Comparison of ENCODE assay signal across 1 cellular context in the genomic region with DNA sequence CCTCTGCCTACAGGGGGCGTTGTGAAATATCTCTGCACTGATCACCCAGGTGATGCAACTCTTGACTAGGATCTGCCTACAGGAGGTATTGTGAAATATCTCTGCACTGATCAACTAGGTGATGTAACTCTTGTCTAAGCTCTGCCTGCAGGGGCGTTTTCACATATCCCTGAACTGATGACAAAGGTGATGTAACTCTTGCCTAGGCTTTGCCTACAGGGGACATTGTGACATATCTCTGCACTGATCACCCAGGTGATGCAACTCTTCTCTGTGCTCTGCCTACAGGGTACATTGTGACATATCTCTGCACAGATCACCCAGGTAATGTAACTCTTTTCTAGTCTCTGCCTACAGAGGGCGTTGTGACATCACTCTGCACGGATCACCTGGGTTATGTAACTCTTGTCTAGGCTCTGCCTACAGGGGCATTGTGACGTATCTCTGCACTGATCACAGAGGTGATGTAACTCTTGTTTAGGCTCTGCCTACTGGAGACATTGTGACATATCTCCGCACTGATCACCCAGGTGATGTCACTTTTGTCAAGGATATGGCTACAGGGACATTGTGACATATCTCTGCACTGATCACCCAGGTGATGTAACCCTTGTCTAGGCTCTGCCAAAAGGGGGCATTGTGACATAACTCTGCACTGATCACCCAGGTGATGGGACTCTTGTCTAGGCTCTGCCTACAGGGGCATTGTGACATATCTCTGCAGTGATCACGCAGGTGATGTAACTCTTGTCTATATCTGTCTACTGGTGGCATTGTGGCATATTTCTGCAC.
TF ChIP-seq lines count a peak whose summit lies in the region.
"Not testable (repeated sequence)": the region's sequence is repeated elsewhere in the genome, so short reads cannot be mapped to it uniquely, and the experiment has no call there.

No MANE protein-coding gene starts in this region.

TF ChIP-seq in HepG2, 621 proteins besides CTCF, POLR2A, EP300 and RAD21 (continues in another document):
- peak; percentile 95 for TF ChIP-seq RARA (CRISPR knock-in tag; IDR thresholded peaks at IDR 0.05)
- 0 out of 2 replicates have a peak, but pooled peaks have one; percentile 33 for TF ChIP-seq ZNF543 (CRISPR knock-in tag; IDR thresholded peaks at IDR 0.05)
- not testable (repeated sequence) for TF ChIP-seq FOXA1, SOX6 (IDR thresholded peaks at IDR 0.05)
- TF ChIP-seq FOXA1 (CRISPR knock-in tag; IDR thresholded peaks at IDR 0.05), result 0 out of 2 replicates have a peak, but pooled peaks have one; percentile 26
- TF ChIP-seq, protein P1, sequence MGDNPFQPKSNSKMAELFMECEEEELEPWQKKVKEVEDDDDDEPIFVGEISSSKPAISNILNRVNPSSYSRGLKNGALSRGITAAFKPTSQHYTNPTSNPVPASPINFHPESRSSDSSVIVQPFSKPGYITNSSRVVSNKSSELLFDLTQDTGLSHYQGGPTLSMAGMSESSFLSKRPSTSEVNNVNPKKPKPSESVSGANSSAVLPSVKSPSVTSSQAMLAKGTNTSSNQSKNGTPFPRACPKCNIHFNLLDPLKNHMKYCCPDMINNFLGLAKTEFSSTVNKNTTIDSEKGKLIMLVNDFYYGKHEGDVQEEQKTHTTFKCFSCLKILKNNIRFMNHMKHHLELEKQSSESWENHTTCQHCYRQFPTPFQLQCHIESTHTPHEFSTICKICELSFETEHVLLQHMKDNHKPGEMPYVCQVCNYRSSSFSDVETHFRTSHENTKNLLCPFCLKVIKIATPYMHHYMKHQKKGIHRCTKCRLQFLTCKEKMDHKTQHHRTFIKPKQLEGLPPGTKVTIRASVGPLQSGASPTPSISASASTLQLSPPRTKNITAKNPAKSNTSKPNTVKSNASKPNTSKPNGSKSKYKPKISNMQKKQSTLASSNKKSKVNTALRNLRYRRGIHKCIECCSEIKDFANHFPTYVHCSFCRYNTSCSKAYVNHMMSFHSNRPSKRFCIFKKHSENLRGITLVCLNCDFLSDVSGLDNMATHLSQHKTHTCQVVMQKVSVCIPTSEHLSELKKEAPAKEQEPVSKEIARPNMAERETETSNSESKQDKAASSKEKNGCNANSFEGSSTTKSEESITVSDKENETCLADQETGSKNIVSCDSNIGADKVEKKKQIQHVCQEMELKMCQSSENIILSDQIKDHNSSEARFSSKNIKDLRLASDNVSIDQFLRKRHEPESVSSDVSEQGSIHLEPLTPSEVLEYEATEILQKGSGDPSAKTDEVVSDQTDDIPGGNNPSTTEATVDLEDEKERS (CRISPR knock-in tag; IDR thresholded peaks at IDR 0.05), result peak; percentile 86
- 0 out of 2 replicates have a peak, but pooled peaks have one; percentile 63 for TF ChIP-seq ZNF556 (CRISPR knock-in tag; IDR thresholded peaks at IDR 0.05; ENCODE audit: borderline replicate concordance)
- peak; percentile 93 for TF ChIP-seq ZBTB21 (CRISPR knock-in tag; IDR thresholded peaks at IDR 0.05)
- TF ChIP-seq ZNF878 (CRISPR knock-in tag; IDR thresholded peaks at IDR 0.05), result peak; percentile 42; the same call in 1 of the 2 replicates
- TF ChIP-seq, protein P2, sequence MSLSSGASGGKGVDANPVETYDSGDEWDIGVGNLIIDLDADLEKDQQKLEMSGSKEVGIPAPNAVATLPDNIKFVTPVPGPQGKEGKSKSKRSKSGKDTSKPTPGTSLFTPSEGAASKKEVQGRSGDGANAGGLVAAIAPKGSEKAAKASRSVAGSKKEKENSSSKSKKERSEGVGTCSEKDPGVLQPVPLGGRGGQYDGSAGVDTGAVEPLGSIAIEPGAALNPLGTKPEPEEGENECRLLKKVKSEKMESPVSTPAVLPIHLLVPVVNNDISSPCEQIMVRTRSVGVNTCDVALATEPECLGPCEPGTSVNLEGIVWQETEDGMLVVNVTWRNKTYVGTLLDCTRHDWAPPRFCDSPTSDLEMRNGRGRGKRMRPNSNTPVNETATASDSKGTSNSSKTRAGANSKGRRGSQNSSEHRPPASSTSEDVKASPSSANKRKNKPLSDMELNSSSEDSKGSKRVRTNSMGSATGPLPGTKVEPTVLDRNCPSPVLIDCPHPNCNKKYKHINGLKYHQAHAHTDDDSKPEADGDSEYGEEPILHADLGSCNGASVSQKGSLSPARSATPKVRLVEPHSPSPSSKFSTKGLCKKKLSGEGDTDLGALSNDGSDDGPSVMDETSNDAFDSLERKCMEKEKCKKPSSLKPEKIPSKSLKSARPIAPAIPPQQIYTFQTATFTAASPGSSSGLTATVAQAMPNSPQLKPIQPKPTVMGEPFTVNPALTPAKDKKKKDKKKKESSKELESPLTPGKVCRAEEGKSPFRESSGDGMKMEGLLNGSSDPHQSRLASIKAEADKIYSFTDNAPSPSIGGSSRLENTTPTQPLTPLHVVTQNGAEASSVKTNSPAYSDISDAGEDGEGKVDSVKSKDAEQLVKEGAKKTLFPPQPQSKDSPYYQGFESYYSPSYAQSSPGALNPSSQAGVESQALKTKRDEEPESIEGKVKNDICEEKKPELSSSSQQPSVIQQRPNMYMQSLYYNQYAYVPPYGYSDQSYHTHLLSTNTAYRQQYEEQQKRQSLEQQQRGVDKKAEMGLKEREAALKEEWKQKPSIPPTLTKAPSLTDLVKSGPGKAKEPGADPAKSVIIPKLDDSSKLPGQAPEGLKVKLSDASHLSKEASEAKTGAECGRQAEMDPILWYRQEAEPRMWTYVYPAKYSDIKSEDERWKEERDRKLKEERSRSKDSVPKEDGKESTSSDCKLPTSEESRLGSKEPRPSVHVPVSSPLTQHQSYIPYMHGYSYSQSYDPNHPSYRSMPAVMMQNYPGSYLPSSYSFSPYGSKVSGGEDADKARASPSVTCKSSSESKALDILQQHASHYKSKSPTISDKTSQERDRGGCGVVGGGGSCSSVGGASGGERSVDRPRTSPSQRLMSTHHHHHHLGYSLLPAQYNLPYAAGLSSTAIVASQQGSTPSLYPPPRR (CRISPR knock-in tag; IDR thresholded peaks at IDR 0.05; ENCODE audit: borderline replicate concordance), result peak; percentile 76; the same call in 1 of the 2 replicates
- TF ChIP-seq ATF3 (CRISPR knock-in tag; IDR thresholded peaks at IDR 0.05), result peak; percentile 99
- TF ChIP-seq ZNF792 (CRISPR knock-in tag; IDR thresholded peaks at IDR 0.05), result peak; percentile 63
- TF ChIP-seq HDAC2 (CRISPR knock-in tag; IDR thresholded peaks at IDR 0.05), result peak; percentile 73
- TF ChIP-seq, protein P3, sequence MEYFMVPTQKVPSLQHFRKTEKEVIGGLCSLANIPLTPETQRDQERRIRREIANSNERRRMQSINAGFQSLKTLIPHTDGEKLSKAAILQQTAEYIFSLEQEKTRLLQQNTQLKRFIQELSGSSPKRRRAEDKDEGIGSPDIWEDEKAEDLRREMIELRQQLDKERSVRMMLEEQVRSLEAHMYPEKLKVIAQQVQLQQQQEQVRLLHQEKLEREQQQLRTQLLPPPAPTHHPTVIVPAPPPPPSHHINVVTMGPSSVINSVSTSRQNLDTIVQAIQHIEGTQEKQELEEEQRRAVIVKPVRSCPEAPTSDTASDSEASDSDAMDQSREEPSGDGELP (IDR thresholded peaks at IDR 0.05; ENCODE audit: borderline replicate concordance, low read depth), result peak; percentile 50; the same call in 1 of the 2 replicates
- peak; percentile 27; the same call in 1 of the 2 replicates for TF ChIP-seq ZNF232 (CRISPR knock-in tag; IDR thresholded peaks at IDR 0.05; ENCODE audit: borderline replicate concordance)
- peak; percentile 78 for TF ChIP-seq SAP130 (CRISPR knock-in tag; IDR thresholded peaks at IDR 0.05; ENCODE audit: low read depth)
- TF ChIP-seq TARDBP (CRISPR knock-in tag; IDR thresholded peaks at IDR 0.05), result peak; percentile 78
- TF ChIP-seq ZFP90 (CRISPR knock-in tag; IDR thresholded peaks at IDR 0.05; ENCODE audit: borderline replicate concordance), result peak; percentile 60; the same call in 1 of the 2 replicates
- 0 out of 2 replicates have a peak, but pooled peaks have one; percentile 24 for TF ChIP-seq ZNF616 (CRISPR knock-in tag; IDR thresholded peaks at IDR 0.05; ENCODE audit: low read depth)
- peak; percentile 44; the same call in 1 of the 2 replicates for TF ChIP-seq NR2F2 (IDR thresholded peaks at IDR 0.05; ENCODE audit: borderline replicate concordance, low read depth)
- TF ChIP-seq ZNF430 (CRISPR knock-in tag; IDR thresholded peaks at IDR 0.05), result peak; percentile 37; the same call in 1 of the 2 replicates
- 0 out of 2 replicates have a peak, but pooled peaks have one; percentile 46 for TF ChIP-seq ZMYM2 (CRISPR knock-in tag; IDR thresholded peaks at IDR 0.05)
- peak; percentile 87 for TF ChIP-seq ZKSCAN8 (CRISPR knock-in tag; IDR thresholded peaks at IDR 0.05; ENCODE audit: borderline replicate concordance)
- peak; percentile 77; the same call in 1 of the 2 replicates for TF ChIP-seq PPARG (CRISPR knock-in tag; conservative IDR thresholded peaks at IDR 0.05)
- TF ChIP-seq, protein P4, sequence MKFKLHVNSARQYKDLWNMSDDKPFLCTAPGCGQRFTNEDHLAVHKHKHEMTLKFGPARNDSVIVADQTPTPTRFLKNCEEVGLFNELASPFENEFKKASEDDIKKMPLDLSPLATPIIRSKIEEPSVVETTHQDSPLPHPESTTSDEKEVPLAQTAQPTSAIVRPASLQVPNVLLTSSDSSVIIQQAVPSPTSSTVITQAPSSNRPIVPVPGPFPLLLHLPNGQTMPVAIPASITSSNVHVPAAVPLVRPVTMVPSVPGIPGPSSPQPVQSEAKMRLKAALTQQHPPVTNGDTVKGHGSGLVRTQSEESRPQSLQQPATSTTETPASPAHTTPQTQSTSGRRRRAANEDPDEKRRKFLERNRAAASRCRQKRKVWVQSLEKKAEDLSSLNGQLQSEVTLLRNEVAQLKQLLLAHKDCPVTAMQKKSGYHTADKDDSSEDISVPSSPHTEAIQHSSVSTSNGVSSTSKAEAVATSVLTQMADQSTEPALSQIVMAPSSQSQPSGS (CRISPR knock-in tag; IDR thresholded peaks at IDR 0.05), result peak; percentile 98
- peak; percentile 68; the same call in 1 of the 2 replicates for TF ChIP-seq FOXP4 (CRISPR knock-in tag; IDR thresholded peaks at IDR 0.05)
- peak; percentile 63; the same call in 1 of the 2 replicates for TF ChIP-seq ZSCAN9 (CRISPR knock-in tag; IDR thresholded peaks at IDR 0.05; ENCODE audit: borderline replicate concordance)
- TF ChIP-seq ZBTB34 (CRISPR knock-in tag; IDR thresholded peaks at IDR 0.05), result peak; percentile 44; the same call in 1 of the 2 replicates
- peak; percentile 77; the same call in 1 of the 2 replicates for TF ChIP-seq HMG20A (CRISPR knock-in tag; IDR thresholded peaks at IDR 0.05; ENCODE audit: borderline replicate concordance)
- TF ChIP-seq NR2F1 (CRISPR knock-in tag; IDR thresholded peaks at IDR 0.05), result peak in 1 of 2 experiments; percentile 56; a peak in 2 of 4 replicates
- TF ChIP-seq ZNF331 (CRISPR knock-in tag; IDR thresholded peaks at IDR 0.05), result peak; percentile 92
- TF ChIP-seq, protein P5, sequence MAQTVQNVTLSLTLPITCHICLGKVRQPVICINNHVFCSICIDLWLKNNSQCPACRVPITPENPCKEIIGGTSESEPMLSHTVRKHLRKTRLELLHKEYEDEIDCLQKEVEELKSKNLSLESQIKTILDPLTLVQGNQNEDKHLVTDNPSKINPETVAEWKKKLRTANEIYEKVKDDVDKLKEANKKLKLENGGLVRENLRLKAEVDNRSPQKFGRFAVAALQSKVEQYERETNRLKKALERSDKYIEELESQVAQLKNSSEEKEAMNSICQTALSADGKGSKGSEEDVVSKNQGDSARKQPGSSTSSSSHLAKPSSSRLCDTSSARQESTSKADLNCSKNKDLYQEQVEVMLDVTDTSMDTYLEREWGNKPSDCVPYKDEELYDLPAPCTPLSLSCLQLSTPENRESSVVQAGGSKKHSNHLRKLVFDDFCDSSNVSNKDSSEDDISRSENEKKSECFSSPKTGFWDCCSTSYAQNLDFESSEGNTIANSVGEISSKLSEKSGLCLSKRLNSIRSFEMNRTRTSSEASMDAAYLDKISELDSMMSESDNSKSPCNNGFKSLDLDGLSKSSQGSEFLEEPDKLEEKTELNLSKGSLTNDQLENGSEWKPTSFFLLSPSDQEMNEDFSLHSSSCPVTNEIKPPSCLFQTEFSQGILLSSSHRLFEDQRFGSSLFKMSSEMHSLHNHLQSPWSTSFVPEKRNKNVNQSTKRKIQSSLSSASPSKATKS (CRISPR knock-in tag; IDR thresholded peaks at IDR 0.05), result 0 out of 2 replicates have a peak, but pooled peaks have one; percentile 57
- TF ChIP-seq SOX6 (CRISPR knock-in tag; IDR thresholded peaks at IDR 0.05), result peak; percentile 83
- TF ChIP-seq HOXA9 (CRISPR knock-in tag; IDR thresholded peaks at IDR 0.05; ENCODE audit: borderline replicate concordance), result 0 out of 2 replicates have a peak, but pooled peaks have one; percentile 71
- TF ChIP-seq BCL6 (CRISPR knock-in tag; IDR thresholded peaks at IDR 0.05), result peak; percentile 80
- TF ChIP-seq MAFF (IDR thresholded peaks at IDR 0.05; ENCODE audit: low read depth, low read length), result peak; percentile 41; the same call in 1 of the 2 replicates
- peak; percentile 97 for TF ChIP-seq FOXK1 (CRISPR knock-in tag; IDR thresholded peaks at IDR 0.05; ENCODE audit: borderline replicate concordance, low read depth)
- TF ChIP-seq STAG1 (CRISPR knock-in tag; IDR thresholded peaks at IDR 0.05), result peak; percentile 41; the same call in 1 of the 2 replicates
- TF ChIP-seq MED1 (CRISPR knock-in tag; IDR thresholded peaks at IDR 0.05), result peak; percentile 90
- TF ChIP-seq CBX5 (CRISPR knock-in tag; IDR thresholded peaks at IDR 0.05; ENCODE audit: borderline replicate concordance), result peak; percentile 53; the same call in 1 of the 2 replicates
- TF ChIP-seq SP5 (CRISPR knock-in tag; IDR thresholded peaks at IDR 0.05; ENCODE audit: borderline replicate concordance, low read depth), result peak; percentile 59; the same call in 1 of the 2 replicates
- peak; percentile 84 for TF ChIP-seq ZMYM4 (CRISPR knock-in tag; IDR thresholded peaks at IDR 0.05)
- peak; percentile 30; the same call in 1 of the 2 replicates for TF ChIP-seq HIVEP1 (CRISPR knock-in tag; IDR thresholded peaks at IDR 0.05)
- peak; percentile 65; the same call in 1 of the 2 replicates for TF ChIP-seq ZBTB7B (CRISPR knock-in tag; IDR thresholded peaks at IDR 0.05)
